Comparison of ENCODE assay signal across 1 cellular context in genomic region chr12:100795193-100796179, GRCh38.
TF ChIP-seq lines count a peak whose summit lies in the region.

No MANE protein-coding gene starts in this region.

TF ChIP-seq in H1, 55 proteins besides CTCF, POLR2A, EP300 and RAD21:
- TF ChIP-seq SAP30 (IDR thresholded peaks at IDR 0.05; ENCODE audit: insufficient read depth, insufficient replicate concordance, low read length), result no peak
- TF ChIP-seq HDAC2 (IDR thresholded peaks at IDR 0.05; ENCODE audit: borderline replicate concordance in 1 of 2, low read depth in 2 of 2, low read length in 2 of 2), result no peak
- TF ChIP-seq ZNF274 (IDR thresholded peaks at IDR 0.05; ENCODE audit: borderline replicate concordance, extremely low read depth, low read length), result no peak
- no peak for TF ChIP-seq GTF2F1 (IDR thresholded peaks at IDR 0.05; ENCODE audit: borderline replicate concordance, low read depth, low read length)
- no peak for TF ChIP-seq JUN (IDR thresholded peaks at IDR 0.05; ENCODE audit: low read depth, low read length)
- no peak for TF ChIP-seq PHF8 (conservative IDR thresholded peaks at IDR 0.05; ENCODE audit: low read depth, low read length)
- TF ChIP-seq POU5F1 (IDR thresholded peaks at IDR 0.05; ENCODE audit: low read depth, low read length), result no peak
- TF ChIP-seq CHD7 (IDR thresholded peaks at IDR 0.05; ENCODE audit: insufficient replicate concordance, low read length), result no peak
- no peak for TF ChIP-seq RNF2 (IDR thresholded peaks at IDR 0.05; ENCODE audit: borderline replicate concordance, low read depth, low read length, missing control alignments, poor library complexity, severe bottlenecking)
- no peak for TF ChIP-seq TBP (IDR thresholded peaks at IDR 0.05; ENCODE audit: low read depth, low read length)
- TF ChIP-seq SIX5 (IDR thresholded peaks at IDR 0.05; ENCODE audit: low read depth, low read length), result no peak
- TF ChIP-seq JUND (IDR thresholded peaks at IDR 0.05; ENCODE audit: low read length), result no peak
- no peak for TF ChIP-seq TAF1 (IDR thresholded peaks at IDR 0.05; ENCODE audit: low read depth, low read length)
TF ChIP-seq in H1: peak in this region for 0.
